ENCODE assay signal across 17 cellular contexts in the genomic region with DNA sequence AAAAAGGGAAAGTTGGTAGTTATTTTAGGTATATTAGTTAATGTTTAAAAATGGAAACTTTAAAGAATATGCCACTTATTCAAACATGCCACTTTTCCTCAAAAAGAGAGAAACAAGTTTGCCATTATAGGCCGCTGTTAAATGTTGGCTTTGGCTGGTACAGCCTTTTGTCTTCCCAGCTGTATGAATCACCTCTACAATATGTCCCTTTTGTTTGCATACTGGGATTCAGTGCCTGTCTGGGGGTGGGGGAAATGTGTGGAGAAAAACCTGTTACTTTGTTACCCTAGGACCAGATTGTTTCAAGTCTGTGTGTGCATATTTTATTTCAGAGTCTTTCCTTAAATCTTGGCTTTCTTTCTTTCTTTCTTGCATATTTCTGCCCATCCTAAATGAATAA.
DNase-seq lines count a peak whose midpoint lies in the region; ATAC-seq and TF ChIP-seq lines count a peak whose summit lies in the region.
"Had no signal": no experiment of that assay in that cellular context is flagged by ENCODE, and none has a peak within 500 bp of the region (broad histone marks: within the 10 kb centered on the region; RNA-seq: fewer than 3 reads in every experiment).

No MANE protein-coding gene starts in this region.

- H3K36me3 ChIP-seq in HUES48 (ENCODE audit: control insufficient read depth, insufficient read depth, low read length) (no peaks in the 10 kb centered on the region), tibial nerve (no peaks in the 10 kb centered on the region)
- H3K36me3 ChIP-seq: breast epithelium, neural progenitor cell had no signal

- no peak overlapping the region for H3K4me3 ChIP-seq in HUES48 (ENCODE audit: low read depth, low read length)
- no peak overlapping the region for H3K4me3 ChIP-seq in epithelial cell of esophagus (ENCODE audit: low read length)
- no peak overlapping the region for H3K4me3 ChIP-seq in tibial nerve
- H3K4me3 ChIP-seq: breast epithelium, GM23248, K562, neural progenitor cell had no signal

- TF ChIP-seq CTCF in epithelial cell of esophagus (IDR thresholded peaks at IDR 0.05; ENCODE audit: insufficient read depth, low read depth, low read length, missing control alignments) (no peak), tibial nerve (IDR thresholded peaks at IDR 0.05) (no peak)

- TF ChIP-seq POLR2A in tibial nerve (IDR thresholded peaks at IDR 0.05), result no peak

- no peaks in the 10 kb centered on the region for H3K9me3 ChIP-seq in HUES48 (ENCODE audit: control insufficient read depth, insufficient read depth, low read length)
- no peaks in the 10 kb centered on the region for H3K9me3 ChIP-seq in tibial nerve
- H3K9me3 ChIP-seq: breast epithelium, Caco-2 had no signal

- H3K9ac ChIP-seq in HUES48 (ENCODE audit: low read depth, low read length), result no peak overlapping the region
- H3K9ac ChIP-seq: GM23248, neural progenitor cell had no signal

- H3K4me1 ChIP-seq in HUES48 (ENCODE audit: control insufficient read depth, insufficient read depth, low read length), result peaks cover 8% of the 10 kb centered on the region; the same call in 1 of the 2 replicates
- no peaks in the 10 kb centered on the region for H3K4me1 ChIP-seq in tibial nerve
- H3K4me1 ChIP-seq: breast epithelium, neural progenitor cell had no signal

- 66 to 76% methylated on average over 1 of the region's 1 CpG for WGBS in tibial nerve, 2 donors

- H3K27me3 ChIP-seq in HUES48 (ENCODE audit: control insufficient read depth, insufficient read depth, low read length), result no peaks in the 10 kb centered on the region
- no peaks in the 10 kb centered on the region for H3K27me3 ChIP-seq in tibial nerve
- H3K27me3 ChIP-seq: breast epithelium, neural progenitor cell had no signal

- peak; percentile 31 for DNase-seq in A172 (ENCODE audit: low spot score)
- peak; percentile 54 to 81 for DNase-seq in NCI-H446 (lab: John Stamatoyannopoulos, UW)
- DNase-seq in epithelial cell of esophagus (ENCODE audit: low read depth), result peak; percentile 59
- no peak for DNase-seq in T-helper 1 cell
- no peak for DNase-seq in tibial nerve (ENCODE audit: low spot score in 2 of 2)
- DNase-seq in activated effector memory CD4-positive, alpha-beta T cell treated with anti-CD3 and anti-CD28 coated beads, Interleukin-2, amount 50 U/mL, for 16 hours, result no peak
- DNase-seq: activated naive CD4-positive, alpha-beta T cell treated with anti-CD3 and anti-CD28 coated beads, Interleukin-2, amount 10 ng/mL, durations not matched to agents 7 days and 5 days; GM23248; mammary epithelial cell; NCI-H187 had no signal

- no peak for TF ChIP-seq EP300 in tibial nerve (IDR thresholded peaks at IDR 0.05)

- H3K27ac ChIP-seq in HUES48 (ENCODE audit: low read depth, low read length), result peak overlapping the region; percentile 13
- no peak overlapping the region for H3K27ac ChIP-seq in tibial nerve
- H3K27ac ChIP-seq: breast epithelium, GM23248, neural progenitor cell had no signal

- ATAC-seq in GM19328 (IDR thresholded peaks at IDR 0.05; ENCODE audit: unreplicated experiment), result no peak
- ATAC-seq: K562; stimulated activated effector memory CD8-positive, alpha-beta T cell treated with anti-CD3 and anti-CD28 coated beads, Interleukin-12 subunit alpha, Interleukin-12 subunit beta, amount 100 ng/mL, for 72 hours had no signal

Comparison
In these comparisons a context has a peak if more than half of its experiments do, and no peak if none do; other contexts are left out.
1. DNase-seq: peak in A172 (single experiment), NCI-H446 (2 of 2) and epithelial cell of esophagus (single experiment); none in T-helper 1 cell (0 of 5), tibial nerve (0 of 2) and activated effector memory CD4-positive, alpha-beta T cell treated with anti-CD3 and anti-CD28 coated beads, Interleukin-2, amount 50 U/mL, for 16 hours (single experiment).